Comparison of ENCODE assay signal across 17 cellular contexts in the genomic region with DNA sequence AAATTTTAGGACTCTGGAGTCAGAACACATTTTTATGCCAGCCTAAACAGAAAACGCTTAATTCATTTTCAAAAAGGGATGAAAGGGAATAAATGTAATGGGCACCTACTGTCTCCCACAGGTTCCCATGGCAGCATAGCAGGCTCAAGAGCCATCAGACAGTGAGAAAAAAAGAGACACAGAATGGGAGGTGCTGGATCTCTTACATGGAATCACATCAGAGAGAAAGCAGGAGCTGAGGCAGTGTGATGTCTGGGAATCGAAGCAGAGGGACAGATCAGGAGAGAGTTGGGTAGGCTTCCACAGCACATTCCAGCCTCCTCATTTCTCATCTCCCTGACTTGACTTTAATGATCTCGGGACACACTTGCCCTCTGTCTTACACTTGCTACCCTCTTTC.
"Had no signal": no experiment of that assay in that cellular context is flagged by ENCODE, and none has a peak within 500 bp of the region (broad histone marks: within the 10 kb centered on the region; RNA-seq: fewer than 3 reads in every experiment).

No MANE protein-coding gene starts in this region.

- H3K4me1 ChIP-seq: gastrocnemius medialis, heart right ventricle, left lung, transverse colon had no signal

- H3K9me3 ChIP-seq: gastrocnemius medialis, heart right ventricle, left lung, mucosa of descending colon, pancreas, transverse colon had no signal

- H3K36me3 ChIP-seq: gastrocnemius medialis, heart right ventricle, left lung, pancreas, transverse colon, WERI-Rb-1 had no signal

- H3K27me3 ChIP-seq: gastrocnemius medialis, left lung, pancreas, transverse colon had no signal

- DNase-seq: activated CD4-positive, alpha-beta memory T cell treated with anti-CD3 and anti-CD28 coated beads for 36 hours; activated CD4-positive, alpha-beta T cell treated with anti-CD3 and anti-CD28 coated beads for 36 hours; activated CD8-positive, alpha-beta memory T cell treated with anti-CD3 and anti-CD28 coated beads, Interleukin-2, amount 10 ng/mL, durations not matched to agents 7 days and 5 days; activated naive CD4-positive, alpha-beta T cell treated with anti-CD3 and anti-CD28 coated beads, Interleukin-2, amount 50 U/mL, for 16 hours; activated T-cell treated with anti-CD3 and anti-CD28 coated beads, Interleukin-2, amount 50 U/mL, for 1 hour; endodermal cell; gastrocnemius medialis; heart right ventricle; left lung; mucosa of descending colon; naive thymus-derived CD4-positive, alpha-beta T cell; pancreas; stimulated activated naive CD8-positive, alpha-beta T cell treated with anti-CD3 and anti-CD28 coated beads, Interleukin-15, Interleukin-2, amounts not matched to agents 100 U/mL and 50 U/mL, for 24 hours; transverse colon; WERI-Rb-1 had no signal

- FAIRE-seq: bronchial epithelial cell, pancreas had no signal

- ATAC-seq: activated CD4-positive, alpha-beta T cell treated with anti-CD3 and anti-CD28 coated beads for 36 hours; activated CD8-positive, alpha-beta memory T cell treated with anti-CD3 and anti-CD28 coated beads, Interleukin-2, amount 10 ng/mL, durations not matched to agents 7 days and 5 days; gastrocnemius medialis; heart right ventricle; left lung; mucosa of descending colon; naive thymus-derived CD4-positive, alpha-beta T cell; pancreas; sciatic nerve; stimulated activated naive CD8-positive, alpha-beta T cell treated with anti-CD3 and anti-CD28 coated beads, Interleukin-15, Interleukin-2, amounts not matched to agents 100 U/mL and 50 U/mL, for 24 hours had no signal

- H3K27ac ChIP-seq: gastrocnemius medialis, heart right ventricle, left lung, pancreas, transverse colon, WERI-Rb-1 had no signal

- H3K4me3 ChIP-seq: gastrocnemius medialis, heart right ventricle, left lung, mucosa of descending colon, pancreas, transverse colon had no signal
